ENCODE assay signal across 20 cellular contexts in the genomic region with DNA sequence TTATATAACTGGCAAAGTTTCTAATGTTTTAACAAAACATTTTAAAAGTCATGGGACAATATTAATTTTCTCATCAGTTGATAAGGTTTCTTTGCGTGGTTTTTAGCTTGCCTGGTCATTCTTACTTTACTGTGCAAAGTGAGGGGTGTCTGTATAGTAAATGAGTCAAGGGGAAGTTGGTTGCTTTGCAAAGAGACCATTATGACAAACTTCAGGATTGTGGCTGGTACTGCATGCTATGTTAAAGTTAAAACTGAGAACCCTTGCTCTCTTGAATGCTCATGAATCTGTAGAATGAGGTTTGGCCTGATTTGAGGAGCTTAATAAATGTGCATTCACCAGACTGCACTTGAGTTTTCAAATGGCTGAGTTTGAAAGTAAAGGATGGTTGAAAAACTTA. TPM values are rescaled to one million over a fixed set of nuclear protein-coding genes. Genes with fewer than 3 reads are reported as not detected.
DNase-seq lines count a peak whose midpoint lies in the region; ATAC-seq and FAIRE-seq lines count a peak whose summit lies in the region.
"Had no signal": no experiment of that assay in that cellular context is flagged by ENCODE, and none has a peak within 500 bp of the region (broad histone marks: within the 10 kb centered on the region; RNA-seq: fewer than 3 reads in every experiment).

No MANE protein-coding gene starts in this region.

- peak overlapping the region; percentile 12 for H3K27ac Mint-ChIP-seq in activated CD4-positive, alpha-beta T cell treated with anti-CD3 and anti-CD28 coated beads for 36 hours
- H3K27ac Mint-ChIP-seq in stimulated activated effector memory CD8-positive, alpha-beta T cell treated with anti-CD3 and anti-CD28 coated beads, Interleukin-12 subunit alpha, Interleukin-12 subunit beta, amount 100 ng/mL, for 72 hours = no peak overlapping the region
- H3K27ac Mint-ChIP-seq: activated T-helper 1 cell treated with anti-CD3 and anti-CD28 coated beads, Interleukin-12 subunit alpha, Interleukin-12 subunit beta, Interleukin-2, Interleukin-4 antibody, amounts not matched to agents 30 ng/mL and 10 ng/mL and 1 ng/mL, durations not matched to agents 14 hours and 24 hours and 36 hours; naive thymus-derived CD4-positive, alpha-beta T cell had no signal

- POLR2A ChIA-PET in activated CD4-positive, alpha-beta T cell treated with anti-CD3 and anti-CD28 coated beads for 36 hours (lab: Charles Lee) = no interaction called here

- no peak for DNase-seq in activated CD4-positive, alpha-beta T cell treated with anti-CD3 and anti-CD28 coated beads for 36 hours
- DNase-seq in activated CD4-positive, alpha-beta T cell treated with anti-CD3 and anti-CD28 coated beads for 4 hours = no peak
- DNase-seq in stimulated activated effector memory CD8-positive, alpha-beta T cell treated with anti-CD3 and anti-CD28 coated beads, Interleukin-12 subunit alpha, Interleukin-12 subunit beta, amount 100 ng/mL, for 72 hours (ENCODE audit: low spot score in 2 of 2) = no peak
- no peak for DNase-seq in stimulated activated CD8-positive, alpha-beta memory T cell treated with anti-CD3 and anti-CD28 coated beads, Interleukin-4, amount 100 ng/mL, for 48 hours
- DNase-seq in activated CD4-positive, alpha-beta T cell treated with anti-CD3 and anti-CD28 coated beads, Interleukin-2, amount 50 U/mL, for 48 hours = no peak
- no peak for DNase-seq in HTR-8/SVneo (ENCODE audit: insufficient read length, low spot score)
- DNase-seq: DMS153; kidney; naive thymus-derived CD4-positive, alpha-beta T cell; NCI-H1694; NCI-H446; pancreas; stomach; upper lobe of right lung; WERI-Rb-1 had no signal

- no peak overlapping the region for H3K4me3 Mint-ChIP-seq in activated CD4-positive, alpha-beta T cell treated with anti-CD3 and anti-CD28 coated beads for 36 hours
- no peak overlapping the region for H3K4me3 Mint-ChIP-seq in stimulated activated effector memory CD8-positive, alpha-beta T cell treated with anti-CD3 and anti-CD28 coated beads, Interleukin-12 subunit alpha, Interleukin-12 subunit beta, amount 100 ng/mL, for 72 hours
- H3K4me3 Mint-ChIP-seq: activated T-helper 1 cell treated with anti-CD3 and anti-CD28 coated beads, Interleukin-12 subunit alpha, Interleukin-12 subunit beta, Interleukin-2, Interleukin-4 antibody, amounts not matched to agents 30 ng/mL and 10 ng/mL and 1 ng/mL, durations not matched to agents 14 hours and 24 hours and 36 hours; naive thymus-derived CD4-positive, alpha-beta T cell had no signal

- peak; percentile 60 for ATAC-seq in activated CD4-positive, alpha-beta T cell treated with anti-CD3 and anti-CD28 coated beads for 36 hours
- peak; percentile 78 for ATAC-seq in HG02588 (IDR thresholded peaks at IDR 0.05; ENCODE audit: unreplicated experiment)
- peak; percentile 62 for ATAC-seq in HG03280 (IDR thresholded peaks at IDR 0.05; ENCODE audit: unreplicated experiment)
- peak; percentile 89 for ATAC-seq in stimulated activated effector memory CD8-positive, alpha-beta T cell treated with anti-CD3 and anti-CD28 coated beads, Interleukin-12 subunit alpha, Interleukin-12 subunit beta, amount 100 ng/mL, for 72 hours
- ATAC-seq: naive thymus-derived CD4-positive, alpha-beta T cell; pancreas; sciatic nerve; upper lobe of right lung had no signal

- H3K36me3 Mint-ChIP-seq in activated CD4-positive, alpha-beta T cell treated with anti-CD3 and anti-CD28 coated beads for 36 hours (ENCODE audit: low read depth) = no peaks in the 10 kb centered on the region
- no peaks in the 10 kb centered on the region for H3K36me3 Mint-ChIP-seq in stimulated activated effector memory CD8-positive, alpha-beta T cell treated with anti-CD3 and anti-CD28 coated beads, Interleukin-12 subunit alpha, Interleukin-12 subunit beta, amount 100 ng/mL, for 72 hours
- H3K36me3 Mint-ChIP-seq: naive thymus-derived CD4-positive, alpha-beta T cell had no signal

- CTCF ChIA-PET in activated CD4-positive, alpha-beta T cell treated with anti-CD3 and anti-CD28 coated beads for 36 hours (lab: Charles Lee) = interaction anchor here (1.4 kb wide), 1 partner anchor 14 kb away, joined by 5 read pairs; no protein-coding TSS in a partner anchor

- no peaks in the 10 kb centered on the region for H3K9me3 Mint-ChIP-seq in activated CD4-positive, alpha-beta T cell treated with anti-CD3 and anti-CD28 coated beads for 36 hours (ENCODE audit: low read depth)
- H3K9me3 Mint-ChIP-seq in stimulated activated effector memory CD8-positive, alpha-beta T cell treated with anti-CD3 and anti-CD28 coated beads, Interleukin-12 subunit alpha, Interleukin-12 subunit beta, amount 100 ng/mL, for 72 hours = no peaks in the 10 kb centered on the region
- H3K9me3 Mint-ChIP-seq: activated T-helper 1 cell treated with anti-CD3 and anti-CD28 coated beads, Interleukin-12 subunit alpha, Interleukin-12 subunit beta, Interleukin-2, Interleukin-4 antibody, amounts not matched to agents 30 ng/mL and 10 ng/mL and 1 ng/mL, durations not matched to agents 14 hours and 24 hours and 36 hours; naive thymus-derived CD4-positive, alpha-beta T cell had no signal

- no peaks in the 10 kb centered on the region for H3K4me1 Mint-ChIP-seq in activated CD4-positive, alpha-beta T cell treated with anti-CD3 and anti-CD28 coated beads for 36 hours
- H3K4me1 Mint-ChIP-seq in stimulated activated effector memory CD8-positive, alpha-beta T cell treated with anti-CD3 and anti-CD28 coated beads, Interleukin-12 subunit alpha, Interleukin-12 subunit beta, amount 100 ng/mL, for 72 hours = no peaks in the 10 kb centered on the region

- no peak for FAIRE-seq in HTR-8/SVneo (lab: Jason Lieb, UNC)
- FAIRE-seq: A549, pancreas had no signal

- H3K27me3 Mint-ChIP-seq in activated CD4-positive, alpha-beta T cell treated with anti-CD3 and anti-CD28 coated beads for 36 hours = peaks cover 15% of the 10 kb centered on the region

- intact Hi-C loops in activated CD4-positive, alpha-beta T cell treated with anti-CD3 and anti-CD28 coated beads for 36 hours (cut with DNase I, micrococcal nuclease) = no loop called here

RNA-seq across cellular contexts. Expression of a gene that starts 47.0 kb away (rescaled TPM):
- total RNA-seq in activated CD4-positive, alpha-beta T cell treated with anti-CD3 and anti-CD28 coated beads for 36 hours = not detected
- total RNA-seq: activated T-helper 1 cell treated with anti-CD3 and anti-CD28 coated beads, Interleukin-12 subunit alpha, Interleukin-12 subunit beta, Interleukin-2, Interleukin-4 antibody, amounts not matched to agents 30 ng/mL and 10 ng/mL and 1 ng/mL, durations not matched to agents 14 hours and 24 hours and 36 hours had no signal

RNA-seq across cellular contexts. Expression of a gene that starts 47.4 kb away (rescaled TPM):
- total RNA-seq in activated CD4-positive, alpha-beta T cell treated with anti-CD3 and anti-CD28 coated beads for 36 hours = not detected
- total RNA-seq: activated T-helper 1 cell treated with anti-CD3 and anti-CD28 coated beads, Interleukin-12 subunit alpha, Interleukin-12 subunit beta, Interleukin-2, Interleukin-4 antibody, amounts not matched to agents 30 ng/mL and 10 ng/mL and 1 ng/mL, durations not matched to agents 14 hours and 24 hours and 36 hours had no signal
